1 cellular context compared by ENCODE assay signal in genomic region chr9:121194730-121195129, GRCh38.
TF ChIP-seq lines count a peak whose summit lies in the region.

No MANE protein-coding gene starts in this region.

TF ChIP-seq in SK-N-SH, 30 proteins besides CTCF, POLR2A, EP300 and RAD21 (continued from another document):
- TF ChIP-seq MAX (IDR thresholded peaks at IDR 0.05; ENCODE audit: low read depth) = no peak
- no peak for TF ChIP-seq MXI1 (IDR thresholded peaks at IDR 0.05; ENCODE audit: low read depth, low read length)
- no peak for TF ChIP-seq GATA2 (CRISPR knock-in tag; IDR thresholded peaks at IDR 0.05)
- no peak for TF ChIP-seq USF1 (IDR thresholded peaks at IDR 0.05; ENCODE audit: borderline replicate concordance, low read depth)
- TF ChIP-seq FOXJ3 (CRISPR knock-in tag; IDR thresholded peaks at IDR 0.05) = no peak
- TF ChIP-seq SIN3A (IDR thresholded peaks at IDR 0.05; ENCODE audit: borderline replicate concordance, low read depth, low read length) = no peak
- TF ChIP-seq EZH2phosphoT487 (IDR thresholded peaks at IDR 0.05; ENCODE audit: borderline replicate concordance, low read depth) = no peak
- TF ChIP-seq YY1 (IDR thresholded peaks at IDR 0.05; ENCODE audit: low read depth) = no peak
- no peak for TF ChIP-seq GABPA (IDR thresholded peaks at IDR 0.05; ENCODE audit: low read depth)
- TF ChIP-seq SMC3 (IDR thresholded peaks at IDR 0.05; ENCODE audit: low read depth, low read length) = no peak
- TF ChIP-seq TCF12 (IDR thresholded peaks at IDR 0.05) = no peak
- TF ChIP-seq CHD2 (IDR thresholded peaks at IDR 0.05; ENCODE audit: low read length, partially characterized antibody) = no peak
- no peak for TF ChIP-seq NRF1 (IDR thresholded peaks at IDR 0.05; ENCODE audit: low read depth, low read length)
- TF ChIP-seq TAF1 (IDR thresholded peaks at IDR 0.05; ENCODE audit: borderline replicate concordance, low read depth, low read length) = no peak
- no peak for TF ChIP-seq REST (IDR thresholded peaks at IDR 0.05; ENCODE audit: low read depth, low read length)
